Comparison of ENCODE assay signal across 17 cellular contexts in genomic region chrX:104330966-104331365, GRCh38.
DNase-seq lines count a peak whose midpoint lies in the region; ATAC-seq and TF ChIP-seq lines count a peak whose summit lies in the region.
"Had no signal": no experiment of that assay in that cellular context is flagged by ENCODE, and none has a peak within 500 bp of the region (broad histone marks: within the 10 kb centered on the region; RNA-seq: fewer than 3 reads in every experiment).

No MANE protein-coding gene starts in this region.

- H3K9me3 Mint-ChIP-seq in stimulated activated naive CD8-positive, alpha-beta T cell treated with anti-CD3 and anti-CD28 coated beads, Interleukin-15, amount 100 ng/mL, for 72 hours = no peaks in the 10 kb centered on the region
- H3K9me3 Mint-ChIP-seq: T-cell had no signal

- CTCF ChIA-PET in RWPE1 (lab: Yijun Ruan, JAX) = no interaction called here

- no peak overlapping the region for H3K4me3 Mint-ChIP-seq in stimulated activated naive CD8-positive, alpha-beta T cell treated with anti-CD3 and anti-CD28 coated beads, Interleukin-15, amount 100 ng/mL, for 72 hours
- H3K4me3 Mint-ChIP-seq: T-cell had no signal

- H3K36me3 ChIP-seq in H7 (replicated peaks; ENCODE audit: control insufficient read depth, insufficient read depth, low read length) = no peaks in the 10 kb centered on the region
- H3K36me3 ChIP-seq: adrenal gland, colonic mucosa had no signal

- ATAC-seq in stimulated activated naive CD8-positive, alpha-beta T cell treated with anti-CD3 and anti-CD28 coated beads, Interleukin-15, amount 100 ng/mL, for 72 hours = no peak
- ATAC-seq: left cardiac atrium, T-cell had no signal

- no peak overlapping the region for H3K27ac ChIP-seq in RWPE1
- H3K27ac ChIP-seq: adrenal gland, colonic mucosa had no signal

- H3K27me3 Mint-ChIP-seq in stimulated activated naive CD8-positive, alpha-beta T cell treated with anti-CD3 and anti-CD28 coated beads, Interleukin-15, amount 100 ng/mL, for 72 hours = no peaks in the 10 kb centered on the region

- no peak for TF ChIP-seq CTCF in RWPE1 (conservative IDR thresholded peaks at IDR 0.05; ENCODE audit: low read depth)

- no peak overlapping the region for H3K4me3 ChIP-seq in H7 (ENCODE audit: insufficient read depth, low read depth, low read length)
- H3K4me3 ChIP-seq: adrenal gland, colonic mucosa had no signal

- H3K27ac Mint-ChIP-seq in stimulated activated naive CD8-positive, alpha-beta T cell treated with anti-CD3 and anti-CD28 coated beads, Interleukin-15, amount 100 ng/mL, for 72 hours = no peak overlapping the region
- H3K27ac Mint-ChIP-seq: T-cell had no signal

- H3K4me1 Mint-ChIP-seq in stimulated activated naive CD8-positive, alpha-beta T cell treated with anti-CD3 and anti-CD28 coated beads, Interleukin-15, amount 100 ng/mL, for 72 hours = no peaks in the 10 kb centered on the region
- H3K4me1 Mint-ChIP-seq: T-cell had no signal

- POLR2A ChIA-PET in RWPE1 (lab: Yijun Ruan, JAX; ENCODE audit: low non-redundant PET) = no interaction called here

- peak; percentile 94 for DNase-seq in ELR (ENCODE audit: low read depth)
- peak; percentile 42 for DNase-seq in RWPE1 (ENCODE audit: low spot score)
- peak; percentile 48 for DNase-seq in fibroblast of gingiva (ENCODE audit: low read depth)
- DNase-seq in renal cortical epithelial cell (ENCODE audit: low read depth) = peak; percentile 42
- no peak for DNase-seq in COR-L47 (lab: John Stamatoyannopoulos, UW)
- no peak for DNase-seq in stimulated activated naive CD8-positive, alpha-beta T cell treated with anti-CD3 and anti-CD28 coated beads, Interleukin-15, amount 100 ng/mL, for 72 hours
- no peak for DNase-seq in H7
- DNase-seq in GDM1 (lab: John Stamatoyannopoulos, UW) = no peak
- DNase-seq: adrenal gland, C1 segment of cervical spinal cord, colonic mucosa, DMS79 treated with DMSO at 0.1 percent for 48 hours, erythroblast, KG1, left cardiac atrium, RPMI8226, T-cell had no signal

- H3K27me3 ChIP-seq in H7 (ENCODE audit: control insufficient read depth, insufficient read depth, low read length) = no peaks in the 10 kb centered on the region
- H3K27me3 ChIP-seq: colonic mucosa had no signal

Comparison
In these comparisons a context has a peak if more than half of its experiments do, and no peak if none do; other contexts are left out.
1. DNase-seq: peak in ELR (single experiment), RWPE1 (single experiment), fibroblast of gingiva (single experiment) and renal cortical epithelial cell (single experiment); none in COR-L47 (single experiment), stimulated activated naive CD8-positive, alpha-beta T cell treated with anti-CD3 and anti-CD28 coated beads, Interleukin-15, amount 100 ng/mL, for 72 hours (0 of 2), H7 (single experiment) and GDM1 (single experiment).